Comparison of ENCODE assay signal across 20 cellular contexts in genomic region chr19:56720281-56720680, GRCh38. TPM values are rescaled to one million over a fixed set of nuclear protein-coding genes. Genes with fewer than 3 reads are reported as not detected.
DNase-seq lines count a peak whose midpoint lies in the region; ATAC-seq, FAIRE-seq and TF ChIP-seq lines count a peak whose summit lies in the region.
"Had no signal": no experiment of that assay in that cellular context is flagged by ENCODE, and none has a peak within 500 bp of the region (broad histone marks: within the 10 kb centered on the region; RNA-seq: fewer than 3 reads in every experiment).

No MANE protein-coding gene starts in this region.

- no peak overlapping the region for H3K4me3 ChIP-seq in SJCRH30
- H3K4me3 ChIP-seq in testis = no peak overlapping the region
- H3K4me3 ChIP-seq: esophagus muscularis mucosa, lower lobe of right lung had no signal

- DNase-seq in Right ventricle myocardium superior = peak; percentile 57
- no peak for DNase-seq in cardiac septum (ENCODE audit: low spot score)
- peak; percentile 67 to 69 for DNase-seq in SJCRH30
- peak; percentile 22 for DNase-seq in testis
- no peak for DNase-seq in GM20000 (ENCODE audit: low spot score)
- DNase-seq in cerebellar nuclear complex (lab: John Stamatoyannopoulos, UW) = no peak
- DNase-seq: activated CD4-positive, alpha-beta T cell treated with anti-CD3 and anti-CD28 coated beads for 4 hours; activated naive CD8-positive, alpha-beta T cell treated with anti-CD3 and anti-CD28 coated beads for 36 hours; activated T-cell treated with anti-CD3 and anti-CD28 coated beads for 4 hours; lower lobe of right lung; MV-4-11; NCI-H524 treated with DMSO at 0.1 percent for 48 hours; nephron progenitor cell; stimulated activated naive CD4-positive, alpha-beta T cell treated with Interleukin-2 at 50 U/mL for 16 hours; T-helper 9 cell had no signal

- intact Hi-C loops in Right ventricle myocardium superior (cut with DNase I) = no loop called here
- intact Hi-C loops in cardiac septum (cut with DNase I) = loop anchor here (10.0 kb wide), 1 partner anchor 325 kb away; the partner anchor contains the start of gene ZNF582
- intact Hi-C loops in testis (cut with DNase I; ENCODE audit: low total_unique reads) = no loop called here

- no peaks in the 10 kb centered on the region; the same call in 1 of the 2 replicates for H3K36me3 ChIP-seq in SJCRH30
- H3K36me3 ChIP-seq in testis (ENCODE audit: low read depth, missing control alignments) = no peaks in the 10 kb centered on the region
- H3K36me3 ChIP-seq: esophagus muscularis mucosa, lower lobe of right lung had no signal

- H3K4me1 ChIP-seq in SJCRH30 (no peaks in the 10 kb centered on the region), testis (no peaks in the 10 kb centered on the region)
- H3K4me1 ChIP-seq: esophagus muscularis mucosa, lower lobe of right lung had no signal

- 0 out of 2 replicates have a peak, but pooled peaks cover 4% of the 10 kb centered on the region for H3K9me3 ChIP-seq in SJCRH30 (replicated peaks)
- no peaks in the 10 kb centered on the region for H3K9me3 ChIP-seq in testis
- H3K9me3 ChIP-seq: esophagus muscularis mucosa, lower lobe of right lung had no signal

- H3K27ac ChIP-seq in SJCRH30 = no peak overlapping the region
- H3K27ac ChIP-seq in testis = no peak overlapping the region
- H3K27ac ChIP-seq: esophagus muscularis mucosa, lower lobe of right lung had no signal

- peak; percentile 90 for FAIRE-seq in islet of Langerhans (lab: Jason Lieb, UNC)
- FAIRE-seq: colon had no signal

- WGBS in testis, 2 donors = 20 to 25% methylated on average over 3 of the region's 3 CpGs

- TF ChIP-seq CTCF in testis (IDR thresholded peaks at IDR 0.05) (no peak), GM20000 (IDR thresholded peaks at IDR 0.05; ENCODE audit: extremely low read depth, missing control alignments) (no peak)

- no peak for TF ChIP-seq POLR2A in testis (IDR thresholded peaks at IDR 0.05)

- H3K27me3 ChIP-seq in SJCRH30 (no peaks in the 10 kb centered on the region), testis (no peaks in the 10 kb centered on the region)
- H3K27me3 ChIP-seq: esophagus muscularis mucosa had no signal

- ATAC-seq in Right ventricle myocardium superior (ENCODE audit: poor library complexity) (no peak), GM18909 (IDR thresholded peaks at IDR 0.05; ENCODE audit: poor library complexity, unreplicated experiment) (no peak)
- ATAC-seq: lower lobe of right lung had no signal

RNA-seq across cellular contexts. Expression of gene ZNF835, which starts 48.7 kb away (rescaled TPM):
- total RNA-seq in Right ventricle myocardium superior (5.6 TPM), cardiac septum (2.6 TPM), testis (1 to 10 TPM; 2.9 to 4.9 TPM)
- 0.10 and 0.43 TPM in 2 replicates for total RNA-seq in SJCRH30 (2014; rRNA removed; shearing (Covaris generic))
- polyA plus RNA-seq in testis (ENCODE audit: insufficient read depth, low read depth, low replicate concordance) = 1.1 TPM
- polyA plus RNA-seq: AG04450 had no signal

Comparison
In these comparisons a context has a peak if more than half of its experiments do, and no peak if none do; other contexts are left out.
1. DNase-seq: peak in Right ventricle myocardium superior (single experiment), SJCRH30 (2 of 2) and testis (single experiment); none in cardiac septum (single experiment), GM20000 (single experiment) and cerebellar nuclear complex (0 of 2).